ENCODE assay signal across 25 cellular contexts in genomic region chr11:65584102-65584501, GRCh38. TPM values are rescaled to one million over a fixed set of nuclear protein-coding genes. Genes with fewer than 3 reads are reported as not detected.
DNase-seq lines count a peak whose midpoint lies in the region; ATAC-seq, FAIRE-seq and TF ChIP-seq lines count a peak whose summit lies in the region.
"Had no signal": no experiment of that assay in that cellular context is flagged by ENCODE, and none has a peak within 500 bp of the region (broad histone marks: within the 10 kb centered on the region; RNA-seq: fewer than 3 reads in every experiment).

No MANE protein-coding gene starts in this region.

- peaks cover 27% of the 10 kb centered on the region for H3K4me1 Mint-ChIP-seq in activated naive CD4-positive, alpha-beta T cell treated with anti-CD3 and anti-CD28 coated beads for 36 hours (ENCODE audit: low read depth)
- peaks cover 31% of the 10 kb centered on the region for H3K4me1 Mint-ChIP-seq in neural progenitor cell

- H3K27me3 ChIP-seq in K562 (ENCODE audit: control insufficient read depth in 2 of 2, insufficient read depth in 2 of 2, low read length in 2 of 2) (no peaks in the 10 kb centered on the region), neural progenitor cell (peaks cover 58% of the 10 kb centered on the region), tibial artery (no peaks in the 10 kb centered on the region)
- H3K27me3 ChIP-seq: colonic mucosa, left lung, suprapubic skin had no signal

- CTCF ChIA-PET in activated naive CD4-positive, alpha-beta T cell treated with anti-CD3 and anti-CD28 coated beads for 36 hours (lab: Charles Lee) = interaction anchor here (1.1 to 2.0 kb wide), 2 partner anchors 10 to 11 kb away, joined by 3 to 5 read pairs; partner anchors contain the start of gene FAM89B
- CTCF ChIA-PET in K562 (lab: Yijun Ruan, JAX; ENCODE audit: low intra/inter-chr PET ratio) = no interaction called here

- 95% methylated on average over 8 of the region's 8 CpGs for WGBS in K562 (ENCODE audit: insufficient coverage, low coverage, missing lambda C conversion rate)

- H3K4me3 Mint-ChIP-seq in activated naive CD4-positive, alpha-beta T cell treated with anti-CD3 and anti-CD28 coated beads for 36 hours = no peak overlapping the region
- peak overlapping the region; percentile 35 for H3K4me3 Mint-ChIP-seq in neural progenitor cell
- H3K4me3 Mint-ChIP-seq: activated naive CD4-positive, alpha-beta T cell treated with anti-CD3 and anti-CD28 coated beads, Interleukin-2, amount 10 ng/mL, durations not matched to agents 7 days and 5 days; CD4-positive, CD25-positive, alpha-beta regulatory T cell had no signal

- no peak for TF ChIP-seq EP300 in K562 (IDR thresholded peaks at IDR 0.05; ENCODE audit: low read length)

- H4K20me1 ChIP-seq in K562 (replicated peaks; ENCODE audit: control insufficient read depth, insufficient read depth, low read length) = 0 out of 2 replicates have a peak, but pooled peaks cover 4% of the 10 kb centered on the region
- H4K20me1 ChIP-seq in neural progenitor cell (ENCODE audit: low read depth) = no peaks in the 10 kb centered on the region

- H3K79me2 ChIP-seq in K562 (ENCODE audit: control insufficient read depth, insufficient read depth, low read length) (peaks cover 3% of the 10 kb centered on the region; the same call in 1 of the 3 replicates), neural progenitor cell (ENCODE audit: low read depth) (no peaks in the 10 kb centered on the region)

- FAIRE-seq in K562 (lab: Jason Lieb, UNC) = no peak
- FAIRE-seq: GM12892 had no signal

- H3K9me3 Mint-ChIP-seq in activated naive CD4-positive, alpha-beta T cell treated with anti-CD3 and anti-CD28 coated beads, Interleukin-2, amount 50 U/mL, for 72 hours = no peaks in the 10 kb centered on the region
- no peaks in the 10 kb centered on the region for H3K9me3 Mint-ChIP-seq in activated naive CD4-positive, alpha-beta T cell treated with anti-CD3 and anti-CD28 coated beads for 36 hours
- H3K9me3 Mint-ChIP-seq in neural progenitor cell = no peaks in the 10 kb centered on the region
- H3K9me3 Mint-ChIP-seq: activated naive CD4-positive, alpha-beta T cell treated with anti-CD3 and anti-CD28 coated beads, Interleukin-2, amount 10 ng/mL, durations not matched to agents 7 days and 5 days; CD4-positive, CD25-positive, alpha-beta regulatory T cell had no signal

- no peak overlapping the region for H3K4me2 ChIP-seq in K562 (ENCODE audit: insufficient read depth, low read length)
- H3K4me2 ChIP-seq in neural progenitor cell = peak overlapping the region; percentile 68
- H3K4me2 ChIP-seq: KMS-11 had no signal

- peak overlapping the region; percentile 22 to 78 for H3K27ac Mint-ChIP-seq in activated naive CD4-positive, alpha-beta T cell treated with anti-CD3 and anti-CD28 coated beads, Interleukin-2, amount 50 U/mL, for 72 hours
- no peak overlapping the region for H3K27ac Mint-ChIP-seq in activated naive CD4-positive, alpha-beta T cell treated with anti-CD3 and anti-CD28 coated beads for 36 hours
- H3K27ac Mint-ChIP-seq in neural progenitor cell = peak overlapping the region; percentile 88

- no TSS peak for BruUV-seq in K562 (replicated peaks; lab: Mats Ljungman, UMichigan)

- peaks cover 4% of the 10 kb centered on the region for H3K9me1 ChIP-seq in K562 (ENCODE audit: control insufficient read depth, insufficient read depth, low read length)

- H3K27ac ChIP-seq in K562 (ENCODE audit: extremely low read depth, low read depth, low read length) = no peak overlapping the region; the same call in 2 of the 3 replicates
- no peak overlapping the region for H3K27ac ChIP-seq in neural progenitor cell
- peak overlapping the region; percentile 30 to 31 for H3K27ac ChIP-seq in tibial artery
- H3K27ac ChIP-seq: colonic mucosa, GM23248, KMS-11, suprapubic skin had no signal

- in situ Hi-C loops in K562 (cut with MboI) = no loop called here

- H2AFZ ChIP-seq in K562 (ENCODE audit: low read depth, low read length) (no peak overlapping the region), neural progenitor cell (replicated peaks) (no peak overlapping the region)
- H2AFZ ChIP-seq: GM23248 had no signal

- H3K4me1 ChIP-seq in K562 (replicated peaks in 1 of 2; ENCODE audit: control insufficient read depth in 2 of 2, insufficient read depth in 2 of 2, low read length in 2 of 2) (peaks cover 16 to 70% of the 10 kb centered on the region in 2 experiments), neural progenitor cell (no peaks in the 10 kb centered on the region), tibial artery (peaks cover 0 to 42% (median 40%) of the 10 kb centered on the region in 4 donors), mucosa of descending colon (ENCODE audit: low read depth) (peaks cover 15% of the 10 kb centered on the region)
- H3K4me1 ChIP-seq: colonic mucosa had no signal

- no peak for TF ChIP-seq POLR2A in K562 (conservative IDR thresholded peaks at IDR 0.05)

- H3K9ac ChIP-seq in K562 (ENCODE audit: insufficient read depth in 1 of 2, low read depth in 2 of 2, low read length in 2 of 2) (peak overlapping the region in 1 of 2 experiments; percentile 52; a peak in 2 of 4 replicates), neural progenitor cell (no peak overlapping the region)
- H3K9ac ChIP-seq: GM23248, KMS-11 had no signal

- no peaks in the 10 kb centered on the region for H3K27me3 Mint-ChIP-seq in activated naive CD4-positive, alpha-beta T cell treated with anti-CD3 and anti-CD28 coated beads for 36 hours (ENCODE audit: low read depth)
- peaks cover 21% of the 10 kb centered on the region for H3K27me3 Mint-ChIP-seq in neural progenitor cell (ENCODE audit: insufficient read depth, low read depth)
- H3K27me3 Mint-ChIP-seq: activated naive CD4-positive, alpha-beta T cell treated with anti-CD3 and anti-CD28 coated beads, Interleukin-2, amount 10 ng/mL, durations not matched to agents 7 days and 5 days; CD4-positive, CD25-positive, alpha-beta regulatory T cell had no signal

- no peak for TF ChIP-seq RAD21 in K562 (CRISPR knock-in tag; conservative IDR thresholded peaks at IDR 0.05 in 1 of 2, IDR thresholded peaks at IDR 0.05 in 1 of 2)

- TF ChIP-seq CTCF in K562 (IDR thresholded peaks at IDR 0.05 in 2 of 3, conservative IDR thresholded peaks at IDR 0.05 in 1 of 3; ENCODE audit: insufficient read depth in 2 of 3, low read depth in 1 of 3, low read length in 3 of 3) = no peak
- no peak for TF ChIP-seq CTCF in neural progenitor cell (IDR thresholded peaks at IDR 0.05)
- TF ChIP-seq CTCF in tibial artery (IDR thresholded peaks at IDR 0.05) = no peak
- TF ChIP-seq CTCF in mucosa of descending colon (IDR thresholded peaks at IDR 0.05) = no peak

- H3K9me3 ChIP-seq in K562 (replicated peaks; ENCODE audit: control insufficient read depth, insufficient read depth, low read depth, low read length) (no peaks in the 10 kb centered on the region), neural progenitor cell (ENCODE audit: low read depth) (no peaks in the 10 kb centered on the region), tibial artery (no peaks in the 10 kb centered on the region), mucosa of descending colon (no peaks in the 10 kb centered on the region)
- H3K9me3 ChIP-seq: colonic mucosa, left lung, suprapubic skin had no signal

- peaks cover 76% of the 10 kb centered on the region; the same call in 2 of the 3 replicates for H3K36me3 ChIP-seq in K562 (ENCODE audit: control insufficient read depth, insufficient read depth, low read length)
- no peaks in the 10 kb centered on the region for H3K36me3 ChIP-seq in neural progenitor cell
- peaks cover 54 to 78% (median 66%) of the 10 kb centered on the region in 3 donors for H3K36me3 ChIP-seq in tibial artery
- no peaks in the 10 kb centered on the region for H3K36me3 ChIP-seq in mucosa of descending colon (ENCODE audit: low read depth)

- POLR2A ChIA-PET in K562 (lab: Yijun Ruan, JAX) = interaction anchor here (0.6 to 2.8 kb wide), 4 partner anchors 9 to 274 kb away, joined by 3 to 10 read pairs (median 4); partner anchors contain the start of gene EHBP1L1

- H3F3A ChIP-seq in neural progenitor cell (ENCODE audit: low read depth) = peaks cover 14% of the 10 kb centered on the region

- intact Hi-C loops in activated naive CD4-positive, alpha-beta T cell treated with anti-CD3 and anti-CD28 coated beads for 36 hours (cut with micrococcal nuclease) = no loop called here
- intact Hi-C loops in K562 (cut with micrococcal nuclease) (no loop called here), tibial artery (cut with DNase I; ENCODE audit: low total_unique reads) (no loop called here), mucosa of descending colon (cut with DNase I, micrococcal nuclease) (no loop called here)

- peaks cover 6 to 20% of the 10 kb centered on the region in 2 donors for H3K36me3 Mint-ChIP-seq in activated naive CD4-positive, alpha-beta T cell treated with anti-CD3 and anti-CD28 coated beads, Interleukin-2, amount 50 U/mL, for 72 hours
- peaks cover 4% of the 10 kb centered on the region for H3K36me3 Mint-ChIP-seq in activated naive CD4-positive, alpha-beta T cell treated with anti-CD3 and anti-CD28 coated beads for 36 hours (ENCODE audit: low read depth)
- H3K36me3 Mint-ChIP-seq in neural progenitor cell = no peaks in the 10 kb centered on the region

- H3K4me3 ChIP-seq in K562 = no peak overlapping the region
- no peak overlapping the region for H3K4me3 ChIP-seq in neural progenitor cell
- no peak overlapping the region for H3K4me3 ChIP-seq in tibial artery
- no peak overlapping the region for H3K4me3 ChIP-seq in mucosa of descending colon
- H3K4me3 ChIP-seq: colonic mucosa, GM23248, left lung had no signal

- no peak for DNase-seq in activated naive CD4-positive, alpha-beta T cell treated with anti-CD3 and anti-CD28 coated beads, Interleukin-2, amount 50 U/mL, for 72 hours (ENCODE audit: low spot score in 2 of 2)
- DNase-seq in activated naive CD4-positive, alpha-beta T cell treated with anti-CD3 and anti-CD28 coated beads for 36 hours = no peak
- no peak for DNase-seq in K562 (ENCODE audit: extremely low read depth in 1 of 4, low spot score in 3 of 4)
- no peak for DNase-seq in neural progenitor cell (ENCODE audit: low spot score)
- no peak for DNase-seq in tibial artery
- no peak for DNase-seq in activated CD4-positive, CD25-positive, alpha-beta regulatory T cell (lab: John Stamatoyannopoulos, UW)
- no peak for DNase-seq in mucosa of descending colon
- DNase-seq: ACHN; activated CD4-positive, alpha-beta T cell treated with anti-CD3 and anti-CD28 coated beads, Interleukin-2, amount 50 U/mL, for 4 hours; activated naive CD4-positive, alpha-beta T cell treated with anti-CD3 and anti-CD28 coated beads, Interleukin-2, amount 10 ng/mL, durations not matched to agents 7 days and 5 days; activated T-cell treated with anti-CD3 and anti-CD28 coated beads for 4 hours; CD4-positive, CD25-positive, alpha-beta regulatory T cell; colonic mucosa; DMS79; glutamatergic neuron; GM23248; left lung; NCI-H187; PC-3; SIG-M5 had no signal

- ATAC-seq in activated naive CD4-positive, alpha-beta T cell treated with anti-CD3 and anti-CD28 coated beads, Interleukin-2, amount 50 U/mL, for 72 hours = no peak
- ATAC-seq in K562 = no peak
- ATAC-seq in HG02678 (IDR thresholded peaks at IDR 0.05; ENCODE audit: unreplicated experiment) = no peak
- ATAC-seq in mucosa of descending colon = no peak
- ATAC-seq: left lung, PC-3 had no signal

RNA-seq across cellular contexts. Expression of gene EHBP1L1, which starts 8.2 kb away (rescaled TPM):
- 100 to 1,000 TPM; 101 to 144 TPM for total RNA-seq in activated naive CD4-positive, alpha-beta T cell treated with anti-CD3 and anti-CD28 coated beads, Interleukin-2, amount 50 U/mL, for 72 hours
- total RNA-seq in activated naive CD4-positive, alpha-beta T cell treated with anti-CD3 and anti-CD28 coated beads for 36 hours = 10 to 100 TPM; 51.9 to 54.6 TPM
- total RNA-seq in K562 (2011; cell fraction: chromatin; rRNA removed; ENCODE audit: low replicate concordance) = 131 and 234 TPM in 2 replicates
- total RNA-seq in K562 (2011; cell fraction: nucleolus; rRNA removed) = 106 and 109 TPM in 2 replicates
- 106 and 124 TPM in 2 replicates for total RNA-seq in K562 (2011; cell fraction: nucleoplasm; rRNA removed)
- total RNA-seq in K562 (2014; rRNA removed) (80.6 and 98.7 TPM in 2 replicates), K562 (2014; rRNA removed; fragmentation: Illumina TruSeq; extraction: Trizol) (24.2 and 28.8 TPM in 2 replicates), K562 (2015; rRNA removed; fragmentation: Illumina TruSeq; extraction: Trizol) (26.3 and 29.2 TPM in 2 replicates), K562 (2021) (60.9 and 87.1 TPM in 2 replicates), neural progenitor cell (ENCODE audit: low replicate concordance) (4.7 and 5.1 TPM in 2 replicates), mucosa of descending colon (100 to 1,000 TPM in 1 of 3 donors, 10 to 100 TPM in 2; 65.8 to 208 (median 65.9) TPM)
- polyA plus RNA-seq in K562 (2011; rRNA removed) (19.2 and 29.8 TPM in 2 replicates), K562 (2014; fragmentation: Illumina TruSeq; extraction: Trizol) (36.9 and 50.9 TPM in 2 replicates), K562 (2014; fragmentation: Nextera tagmentation; extraction: Ambion mirVana) (under 1 TPM; 0.03 to 0.38 TPM), K562 (2014; rRNA removed) (56.4 and 61.3 TPM in 2 replicates)
- 22.0 and 75.3 TPM in 2 replicates for polyA plus RNA-seq in K562 (2011; cell fraction: cytosol; rRNA removed)
- 63.0 and 156 TPM in 2 replicates for polyA plus RNA-seq in K562 (2011; cell fraction: nucleus; rRNA removed)
- polyA plus RNA-seq in K562 (2012) = 47.0 and 62.8 TPM in 2 replicates
- 15.6 and 21.1 TPM in 2 replicates for polyA minus RNA-seq in K562 (2011; rRNA and poly(A)+ RNA removed)
- 50.6 and 59.1 TPM in 2 replicates for polyA minus RNA-seq in K562 (2011; cell fraction: cytosol; rRNA and poly(A)+ RNA removed)
- 17.2 and 21.5 TPM in 2 replicates for polyA minus RNA-seq in K562 (2011; cell fraction: nucleus; rRNA and poly(A)+ RNA removed)

RNA-seq across cellular contexts. Expression of gene KCNK7, which starts 11.5 kb away (rescaled TPM):
- total RNA-seq in activated naive CD4-positive, alpha-beta T cell treated with anti-CD3 and anti-CD28 coated beads, Interleukin-2, amount 50 U/mL, for 72 hours = under 1 TPM; 0.66 to 0.74 TPM
- under 1 TPM in 1 of 2 experiments, not detected in 1; 0.35 TPM for total RNA-seq in activated naive CD4-positive, alpha-beta T cell treated with anti-CD3 and anti-CD28 coated beads for 36 hours
- 0.33 and 1.00 TPM in 2 replicates for total RNA-seq in K562 (2011; cell fraction: chromatin; rRNA removed; ENCODE audit: low replicate concordance)
- 0.26 TPM in 1 of 2 replicates, not detected in the other for total RNA-seq in K562 (2011; cell fraction: nucleolus; rRNA removed)
- 0.29 TPM in 1 of 2 replicates, not detected in the other for total RNA-seq in K562 (2011; cell fraction: nucleoplasm; rRNA removed)
- total RNA-seq in K562 (2014; rRNA removed) (not detected in 2 replicates), K562 (2014; rRNA removed; fragmentation: Illumina TruSeq; extraction: Trizol) (not detected in 2 replicates), K562 (2015; rRNA removed; fragmentation: Illumina TruSeq; extraction: Trizol) (not detected in 2 replicates), K562 (2021) (0.40 TPM in 1 of 2 replicates, not detected in the other), neural progenitor cell (ENCODE audit: low replicate concordance) (0.34 TPM in 1 of 2 replicates, not detected in the other), mucosa of descending colon (1 to 10 TPM in 2 of 3 donors, under 1 TPM in 1; 0.49 to 1.7 (median 1.5) TPM)
- polyA plus RNA-seq in K562 (2011; rRNA removed) (not detected in 2 replicates), K562 (2014; fragmentation: Illumina TruSeq; extraction: Trizol) (not detected in 2 replicates), K562 (2014; fragmentation: Nextera tagmentation; extraction: Ambion mirVana) (not detected), K562 (2014; rRNA removed) (0.07 TPM in 1 of 2 replicates, not detected in the other)
- 0.28 TPM in 1 of 2 replicates, not detected in the other for polyA plus RNA-seq in K562 (2011; cell fraction: cytosol; rRNA removed)
- not detected in 2 replicates for polyA plus RNA-seq in K562 (2011; cell fraction: nucleus; rRNA removed)
- polyA plus RNA-seq in K562 (2012) = 0.39 and 0.58 TPM in 2 replicates
- not detected in 2 replicates for polyA minus RNA-seq in K562 (2011; rRNA and poly(A)+ RNA removed)
- not detected in 2 replicates for polyA minus RNA-seq in K562 (2011; cell fraction: cytosol; rRNA and poly(A)+ RNA removed)
- polyA minus RNA-seq in K562 (2011; cell fraction: nucleus; rRNA and poly(A)+ RNA removed) = 0.27 TPM in 1 of 2 replicates, not detected in the other
- total RNA-seq: fibroblast of lung, GM23248 had no signal
- polyA plus RNA-seq: fibroblast of lung, GM23248 had no signal

RNA-seq across cellular contexts. Expression of gene FAM89B, which starts 11.8 kb away (rescaled TPM):
- total RNA-seq in activated naive CD4-positive, alpha-beta T cell treated with anti-CD3 and anti-CD28 coated beads, Interleukin-2, amount 50 U/mL, for 72 hours = 10 to 100 TPM; 32.6 to 47.1 TPM
- total RNA-seq in activated naive CD4-positive, alpha-beta T cell treated with anti-CD3 and anti-CD28 coated beads for 36 hours = 10 to 100 TPM; 12.4 to 12.8 TPM
- 6.1 and 32.6 TPM in 2 replicates for total RNA-seq in K562 (2011; cell fraction: chromatin; rRNA removed; ENCODE audit: low replicate concordance)
- 30.5 and 31.9 TPM in 2 replicates for total RNA-seq in K562 (2011; cell fraction: nucleolus; rRNA removed)
- total RNA-seq in K562 (2011; cell fraction: nucleoplasm; rRNA removed) = 14.4 and 16.7 TPM in 2 replicates
- 26.1 and 36.0 TPM in 2 replicates for total RNA-seq in K562 (2014; rRNA removed)
- 3.2 and 4.2 TPM in 2 replicates for total RNA-seq in K562 (2014; rRNA removed; fragmentation: Illumina TruSeq; extraction: Trizol)
- total RNA-seq in K562 (2015; rRNA removed; fragmentation: Illumina TruSeq; extraction: Trizol) = 12.3 and 12.6 TPM in 2 replicates
- 24.2 and 26.9 TPM in 2 replicates for total RNA-seq in K562 (2021)
- 9.7 and 12.3 TPM in 2 replicates for polyA plus RNA-seq in K562 (2011; rRNA removed)
- 21.6 and 65.1 TPM in 2 replicates for polyA plus RNA-seq in K562 (2011; cell fraction: cytosol; rRNA removed)
- polyA plus RNA-seq in K562 (2011; cell fraction: nucleus; rRNA removed) = 29.6 and 55.3 TPM in 2 replicates
- polyA plus RNA-seq in K562 (2012) = 17.8 and 26.2 TPM in 2 replicates
- 11.9 and 21.9 TPM in 2 replicates for polyA plus RNA-seq in K562 (2014; fragmentation: Illumina TruSeq; extraction: Trizol)
- under 1 TPM; 0.32 to 0.83 TPM for polyA plus RNA-seq in K562 (2014; fragmentation: Nextera tagmentation; extraction: Ambion mirVana)
- polyA plus RNA-seq in K562 (2014; rRNA removed) = 27.6 and 33.4 TPM in 2 replicates
- 2.2 and 3.2 TPM in 2 replicates for polyA minus RNA-seq in K562 (2011; rRNA and poly(A)+ RNA removed)
- polyA minus RNA-seq in K562 (2011; cell fraction: cytosol; rRNA and poly(A)+ RNA removed) = 7.2 and 7.9 TPM in 2 replicates
- 22.2 and 25.9 TPM in 2 replicates for polyA minus RNA-seq in K562 (2011; cell fraction: nucleus; rRNA and poly(A)+ RNA removed)
- 11.7 and 27.8 TPM in 2 replicates for total RNA-seq in neural progenitor cell (ENCODE audit: low replicate concordance)
- 10 to 100 TPM; 26.4 to 61.2 (median 28.5) TPM for total RNA-seq in mucosa of descending colon

RNA-seq across cellular contexts. Expression of gene ZNRD2, which starts 13.8 kb away (rescaled TPM):
- total RNA-seq in activated naive CD4-positive, alpha-beta T cell treated with anti-CD3 and anti-CD28 coated beads, Interleukin-2, amount 50 U/mL, for 72 hours = 10 to 100 TPM; 35.9 to 44.3 TPM
- total RNA-seq in activated naive CD4-positive, alpha-beta T cell treated with anti-CD3 and anti-CD28 coated beads for 36 hours = 10 to 100 TPM; 41.4 to 42.5 TPM
- total RNA-seq in K562 (2011; cell fraction: chromatin; rRNA removed; ENCODE audit: low replicate concordance) = 16.9 and 90.0 TPM in 2 replicates
- total RNA-seq in K562 (2011; cell fraction: nucleolus; rRNA removed) = 98.3 and 115 TPM in 2 replicates
- 36.5 and 47.7 TPM in 2 replicates for total RNA-seq in K562 (2011; cell fraction: nucleoplasm; rRNA removed)
- total RNA-seq in K562 (2014; rRNA removed) (129 and 153 TPM in 2 replicates), K562 (2014; rRNA removed; fragmentation: Illumina TruSeq; extraction: Trizol) (8.5 and 13.4 TPM in 2 replicates), K562 (2015; rRNA removed; fragmentation: Illumina TruSeq; extraction: Trizol) (60.4 and 61.8 TPM in 2 replicates), K562 (2021) (106 and 114 TPM in 2 replicates), neural progenitor cell (ENCODE audit: low replicate concordance) (15.5 and 34.0 TPM in 2 replicates), mucosa of descending colon (10 to 100 TPM; 20.9 to 24.6 (median 21.0) TPM)
- polyA plus RNA-seq in K562 (2011; rRNA removed) (40.4 and 51.9 TPM in 2 replicates), K562 (2014; fragmentation: Illumina TruSeq; extraction: Trizol) (16.6 and 77.3 TPM in 2 replicates), K562 (2014; fragmentation: Nextera tagmentation; extraction: Ambion mirVana) (10 to 100 TPM; 35.6 to 66.3 TPM), K562 (2014; rRNA removed) (123 and 130 TPM in 2 replicates)
- 70.6 and 201 TPM in 2 replicates for polyA plus RNA-seq in K562 (2011; cell fraction: cytosol; rRNA removed)
- polyA plus RNA-seq in K562 (2011; cell fraction: nucleus; rRNA removed) = 69.6 and 90.0 TPM in 2 replicates
- 75.0 and 123 TPM in 2 replicates for polyA plus RNA-seq in K562 (2012)
- polyA minus RNA-seq in K562 (2011; rRNA and poly(A)+ RNA removed) = 7.4 TPM in 2 replicates
- polyA minus RNA-seq in K562 (2011; cell fraction: cytosol; rRNA and poly(A)+ RNA removed) = 22.4 and 23.0 TPM in 2 replicates
- polyA minus RNA-seq in K562 (2011; cell fraction: nucleus; rRNA and poly(A)+ RNA removed) = 61.0 and 62.0 TPM in 2 replicates

RNA-seq across cellular contexts. Expression of gene LTBP3, which starts 25.9 kb away (rescaled TPM):
- total RNA-seq in activated naive CD4-positive, alpha-beta T cell treated with anti-CD3 and anti-CD28 coated beads, Interleukin-2, amount 50 U/mL, for 72 hours = 10 to 100 TPM; 66.6 to 90.4 TPM
- total RNA-seq in activated naive CD4-positive, alpha-beta T cell treated with anti-CD3 and anti-CD28 coated beads for 36 hours = 10 to 100 TPM; 39.7 to 45.7 TPM
- 78.9 and 182 TPM in 2 replicates for total RNA-seq in K562 (2011; cell fraction: chromatin; rRNA removed; ENCODE audit: low replicate concordance)
- total RNA-seq in K562 (2011; cell fraction: nucleolus; rRNA removed) = 71.7 and 81.2 TPM in 2 replicates
- 77.2 and 120 TPM in 2 replicates for total RNA-seq in K562 (2011; cell fraction: nucleoplasm; rRNA removed)
- total RNA-seq in K562 (2014; rRNA removed) (15.0 and 19.3 TPM in 2 replicates), K562 (2014; rRNA removed; fragmentation: Illumina TruSeq; extraction: Trizol) (1.3 and 1.7 TPM in 2 replicates), K562 (2015; rRNA removed; fragmentation: Illumina TruSeq; extraction: Trizol) (3.8 and 4.4 TPM in 2 replicates), K562 (2021) (17.1 and 18.8 TPM in 2 replicates), neural progenitor cell (ENCODE audit: low replicate concordance) (1.2 and 6.1 TPM in 2 replicates), mucosa of descending colon (100 to 1,000 TPM in 1 of 3 donors, 10 to 100 TPM in 2; 22.6 to 133 (median 36.7) TPM)
- polyA plus RNA-seq in K562 (2011; rRNA removed) (7.4 and 17.0 TPM in 2 replicates), K562 (2014; fragmentation: Illumina TruSeq; extraction: Trizol) (4.8 and 6.9 TPM in 2 replicates), K562 (2014; fragmentation: Nextera tagmentation; extraction: Ambion mirVana) (under 1 TPM; 0.06 to 0.14 TPM), K562 (2014; rRNA removed) (14.6 and 20.5 TPM in 2 replicates)
- polyA plus RNA-seq in K562 (2011; cell fraction: cytosol; rRNA removed) = 13.4 and 20.3 TPM in 2 replicates
- polyA plus RNA-seq in K562 (2011; cell fraction: nucleus; rRNA removed) = 102 and 163 TPM in 2 replicates
- 19.2 and 25.7 TPM in 2 replicates for polyA plus RNA-seq in K562 (2012)
- 6.4 and 7.8 TPM in 2 replicates for polyA minus RNA-seq in K562 (2011; rRNA and poly(A)+ RNA removed)
- 7.6 and 12.6 TPM in 2 replicates for polyA minus RNA-seq in K562 (2011; cell fraction: cytosol; rRNA and poly(A)+ RNA removed)
- polyA minus RNA-seq in K562 (2011; cell fraction: nucleus; rRNA and poly(A)+ RNA removed) = 18.2 and 23.1 TPM in 2 replicates

Comparison
In these comparisons a context has a peak if more than half of its experiments do, and no peak if none do; other contexts are left out.
1. H3K27ac ChIP-seq: peak in tibial artery (2 of 2); none in K562 (single experiment) and neural progenitor cell (single experiment).